Comparison of ENCODE assay signal across 9 cellular contexts in genomic region chr6:35048631-35049083, GRCh38.
DNase-seq lines count a peak whose midpoint lies in the region; ATAC-seq and TF ChIP-seq lines count a peak whose summit lies in the region.
"Had no signal": no experiment of that assay in that cellular context is flagged by ENCODE, and none has a peak within 500 bp of the region (broad histone marks: within the 10 kb centered on the region; RNA-seq: fewer than 3 reads in every experiment).

No MANE protein-coding gene starts in this region.

- H3K4me3 Mint-ChIP-seq in activated CD4-positive, alpha-beta T cell treated with anti-CD3 and anti-CD28 coated beads for 36 hours = no peak overlapping the region
- no peak overlapping the region for H3K4me3 Mint-ChIP-seq in glutamatergic neuron (ENCODE audit: unreplicated experiment)

- intact Hi-C loops in activated CD4-positive, alpha-beta T cell treated with anti-CD3 and anti-CD28 coated beads for 36 hours (cut with DNase I, micrococcal nuclease) = no loop called here

- H3K27ac Mint-ChIP-seq in activated CD4-positive, alpha-beta T cell treated with anti-CD3 and anti-CD28 coated beads for 36 hours = no peak overlapping the region
- H3K27ac Mint-ChIP-seq in glutamatergic neuron (ENCODE audit: unreplicated experiment) = no peak overlapping the region

- H3K9me3 Mint-ChIP-seq in activated CD4-positive, alpha-beta T cell treated with anti-CD3 and anti-CD28 coated beads for 36 hours (ENCODE audit: low read depth) = no peaks in the 10 kb centered on the region
- peaks cover 12% of the 10 kb centered on the region for H3K9me3 Mint-ChIP-seq in glutamatergic neuron (ENCODE audit: unreplicated experiment)

- no peaks in the 10 kb centered on the region for H3K36me3 Mint-ChIP-seq in activated CD4-positive, alpha-beta T cell treated with anti-CD3 and anti-CD28 coated beads for 36 hours (ENCODE audit: low read depth)
- H3K36me3 Mint-ChIP-seq in glutamatergic neuron (ENCODE audit: unreplicated experiment) = no peaks in the 10 kb centered on the region

- TF ChIP-seq CTCF in glutamatergic neuron (IDR thresholded peaks at IDR 0.05; ENCODE audit: partially characterized antibody, unreplicated experiment) = no peak

- ATAC-seq in activated CD4-positive, alpha-beta T cell treated with anti-CD3 and anti-CD28 coated beads for 36 hours = peak; percentile 89
- ATAC-seq in HG02588 (IDR thresholded peaks at IDR 0.05; ENCODE audit: unreplicated experiment) = no peak
- ATAC-seq: A549 had no signal

- peak; percentile 64 for DNase-seq in NCI-H510A treated with DMSO at 0.1 percent for 48 hours (lab: John Stamatoyannopoulos, UW)
- no peak for DNase-seq in NCI-H510A (lab: John Stamatoyannopoulos, UW)
- DNase-seq in activated CD4-positive, alpha-beta T cell treated with anti-CD3 and anti-CD28 coated beads for 36 hours = peak; percentile 45
- DNase-seq in glutamatergic neuron = peak; percentile 78
- peak; percentile 90 for DNase-seq in pons (ENCODE audit: low spot score)
- no peak for DNase-seq in AG20443 (ENCODE audit: low spot score)
- DNase-seq in germinal center (ENCODE audit: low spot score) = no peak

- POLR2A ChIA-PET in activated CD4-positive, alpha-beta T cell treated with anti-CD3 and anti-CD28 coated beads for 36 hours (lab: Charles Lee) = no interaction called here

- CTCF ChIA-PET in activated CD4-positive, alpha-beta T cell treated with anti-CD3 and anti-CD28 coated beads for 36 hours (lab: Charles Lee) = interaction anchor here (0.6 to 2.2 kb wide), 6 partner anchors 21 to 1151 kb away, joined by 3 to 5 read pairs (median 4); no protein-coding TSS in a partner anchor

- H3K27me3 Mint-ChIP-seq in activated CD4-positive, alpha-beta T cell treated with anti-CD3 and anti-CD28 coated beads for 36 hours = no peaks in the 10 kb centered on the region
- H3K27me3 Mint-ChIP-seq in glutamatergic neuron (ENCODE audit: unreplicated experiment) = peaks cover 10% of the 10 kb centered on the region

- H3K4me1 Mint-ChIP-seq in activated CD4-positive, alpha-beta T cell treated with anti-CD3 and anti-CD28 coated beads for 36 hours = peaks cover 6% of the 10 kb centered on the region
- H3K4me1 Mint-ChIP-seq in glutamatergic neuron (ENCODE audit: low read depth, unreplicated experiment) = peaks cover 49% of the 10 kb centered on the region

Comparison
In these comparisons a context has a peak if more than half of its experiments do, and no peak if none do; other contexts are left out.
1. DNase-seq: peak in NCI-H510A treated with DMSO at 0.1 percent for 48 hours (single experiment), activated CD4-positive, alpha-beta T cell treated with anti-CD3 and anti-CD28 coated beads for 36 hours (single experiment), glutamatergic neuron (single experiment) and pons (single experiment); none in NCI-H510A (single experiment), AG20443 (single experiment) and germinal center (single experiment).